8 cellular contexts compared by ENCODE assay signal in the genomic region with DNA sequence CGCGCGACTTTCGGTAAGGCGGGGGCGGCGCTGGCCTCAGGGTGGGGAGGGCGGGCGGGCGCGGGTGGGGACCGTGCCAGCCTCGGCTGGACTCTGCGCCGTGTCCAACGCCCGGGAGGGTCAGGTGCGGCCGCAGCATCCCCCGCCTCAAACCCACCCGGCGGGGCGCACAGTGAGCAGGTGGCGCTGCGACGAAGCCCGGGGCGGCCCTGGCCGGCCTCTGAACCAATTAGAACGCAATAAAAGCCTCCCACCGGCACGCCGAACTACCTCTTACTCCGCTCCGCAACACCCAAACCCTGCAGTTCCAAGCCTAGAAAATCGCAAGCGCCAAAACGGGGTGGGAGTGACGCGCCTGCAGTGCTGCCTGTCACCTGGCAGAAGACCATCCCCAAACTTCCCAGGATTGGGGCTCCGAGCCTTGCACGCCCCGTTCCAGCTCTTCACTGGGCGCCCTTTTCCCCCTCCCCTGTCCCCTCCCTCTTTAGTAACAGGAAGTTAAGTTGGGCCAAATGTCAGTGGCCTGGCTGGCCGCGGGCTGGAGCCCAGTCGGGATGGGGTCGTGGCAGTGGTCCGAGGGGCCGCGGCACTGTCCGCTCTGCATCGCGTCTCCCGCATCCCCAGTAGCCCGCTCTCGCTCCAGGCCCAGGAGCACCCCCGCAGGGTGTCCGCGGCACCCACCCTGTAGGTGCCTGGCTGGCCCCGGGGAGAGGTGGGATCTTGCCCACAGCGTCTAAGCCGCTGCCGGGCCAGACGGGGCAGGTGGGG. TPM values are rescaled to one million over a fixed set of nuclear protein-coding genes. Genes with fewer than 3 reads are reported as not detected.
DNase-seq lines count a peak whose midpoint lies in the region; ATAC-seq, FAIRE-seq and TF ChIP-seq lines count a peak whose summit lies in the region.

No MANE protein-coding gene starts in this region.

- POLR2A ChIA-PET in SK-N-SH (lab: Yijun Ruan, JAX): no interaction called here
- POLR2A ChIA-PET in HepG2 (lab: Yijun Ruan, JAX): interaction anchor here (1.1 kb wide), 1 partner anchor 44 kb away, joined by 3 read pairs; no protein-coding TSS in a partner anchor

- peak overlapping the region; percentile 51 for H3K27ac Mint-ChIP-seq in central memory CD8-positive, alpha-beta T cell (ENCODE audit: low read depth)

- H3K36me3 Mint-ChIP-seq in central memory CD8-positive, alpha-beta T cell (ENCODE audit: insufficient read depth): peaks cover 6% of the 10 kb centered on the region

- no peak overlapping the region for H2AFZ ChIP-seq in SK-N-SH (ENCODE audit: low read depth)
- H2AFZ ChIP-seq in HepG2 (ENCODE audit: low read length): no peak overlapping the region

- intact Hi-C loops in HepG2 (cut with micrococcal nuclease; ENCODE audit: unreplicated experiment): loop anchor here (10.0 kb wide), 1 partner anchor 56 kb away; no protein-coding TSS in a partner anchor

- H4K20me1 ChIP-seq in SK-N-SH (ENCODE audit: insufficient read depth) (peaks cover 30% of the 10 kb centered on the region), HepG2 (ENCODE audit: insufficient read depth, low read length) (no peaks in the 10 kb centered on the region)

- H3K4me1 ChIP-seq in SK-N-SH (ENCODE audit: control insufficient read depth in 1 of 2, insufficient read depth in 2 of 2, low read depth in 1 of 2, low read length in 1 of 2): peaks cover 0 to 10% of the 10 kb centered on the region in 2 experiments; a peak in 1 of 4 replicates
- peaks cover 27% of the 10 kb centered on the region for H3K4me1 ChIP-seq in HepG2 (ENCODE audit: insufficient read depth, low read length)

- H3F3A ChIP-seq in SK-N-SH (replicated peaks; ENCODE audit: insufficient read depth): peaks cover 9% of the 10 kb centered on the region

- CTCF ChIA-PET in SK-N-SH (lab: Yijun Ruan, JAX) (interaction anchor here (0.9 to 1.5 kb wide), 3 partner anchors 12 to 124 kb away, joined by 3 to 6 read pairs (median 3); no protein-coding TSS in a partner anchor), HepG2 (lab: Yijun Ruan, JAX; ENCODE audit: low intra/inter-chr PET ratio, low total read pairs) (interaction anchor here (1.3 kb wide), 1 partner anchor 125 kb away, joined by 3 read pairs; no protein-coding TSS in a partner anchor)

- BruUV-seq in HepG2 (replicated peaks; lab: Mats Ljungman, UMichigan): no TSS peak

- H3K27ac ChIP-seq in C4-2B (peak overlapping the region; percentile 59), SK-N-SH (ENCODE audit: low read depth in 2 of 2, low read length in 1 of 2) (peak overlapping the region in 1 of 2 experiments; percentile 85; a peak in 2 of 4 replicates), HepG2 (ENCODE audit: extremely low read length, insufficient read depth, low read length) (no peak overlapping the region)

- no peaks in the 10 kb centered on the region for H3K9me3 Mint-ChIP-seq in central memory CD8-positive, alpha-beta T cell

- H3K27me3 Mint-ChIP-seq in central memory CD8-positive, alpha-beta T cell: no peaks in the 10 kb centered on the region

- FAIRE-seq in HepG2 (lab: Jason Lieb, UNC): no peak

- H3K9me3 ChIP-seq in SK-N-SH (no peaks in the 10 kb centered on the region), HepG2 (ENCODE audit: low read length) (no peaks in the 10 kb centered on the region)

- 32% methylated on average over 21 of the region's 65 CpGs for WGBS in SK-N-SH (ENCODE audit: low lambda C conversion rate)
- WGBS in HepG2 (ENCODE audit: low lambda C conversion rate): 23% methylated on average over 27 of the region's 65 CpGs

- in situ Hi-C loops in HepG2 (cut with HindIII; ENCODE audit: extremely low pct_ligation_motif_present, low pct_unique_long_range_greater_than_20kb): loop anchor here (10.0 kb wide), 1 partner anchor 124 kb away; no protein-coding TSS in a partner anchor

- H3K9ac ChIP-seq in SK-N-SH (peak overlapping the region; percentile 97), HepG2 (ENCODE audit: insufficient read depth, low read depth, low read length) (no peak overlapping the region)

- H3K4me2 ChIP-seq in SK-N-SH (peak overlapping the region; percentile 93), HepG2 (ENCODE audit: low read depth, low read length) (peak overlapping the region; percentile 76)

- DNase-seq in SK-N-SH: peak; percentile 50
- no peak for DNase-seq in central memory CD8-positive, alpha-beta T cell (ENCODE audit: low spot score in 2 of 2)
- no peak for DNase-seq in HepG2 (ENCODE audit: low spot score)
- DNase-seq in stimulated activated naive CD4-positive, alpha-beta T cell treated with Interleukin-2 at 50 U/mL for 16 hours (lab: John Stamatoyannopoulos, UW): peak; percentile 30
- no peak for DNase-seq in ureter (ENCODE audit: low spot score)

- TF ChIP-seq RAD21 in SK-N-SH (IDR thresholded peaks at IDR 0.05; ENCODE audit: low read length) (no peak), HepG2 (CRISPR knock-in tag; IDR thresholded peaks at IDR 0.05) (no peak)

- H3K4me3 Mint-ChIP-seq in central memory CD8-positive, alpha-beta T cell: peak overlapping the region; percentile 77

- H3K36me3 ChIP-seq in SK-N-SH (replicated peaks in 1 of 2; ENCODE audit: control insufficient read depth in 1 of 2, insufficient read depth in 2 of 2, low read length in 1 of 2) (peaks cover 2 to 19% of the 10 kb centered on the region in 2 experiments), HepG2 (replicated peaks in 1 of 2; ENCODE audit: control insufficient read depth in 1 of 2, insufficient read depth in 2 of 2, low read length in 2 of 2) (no peaks in the 10 kb centered on the region)

- H3K27me3 ChIP-seq in SK-N-SH (ENCODE audit: insufficient read depth) (no peaks in the 10 kb centered on the region), HepG2 (ENCODE audit: control insufficient read depth in 1 of 2, insufficient read depth in 2 of 2, low read length in 2 of 2) (peaks cover 0 to 3% of the 10 kb centered on the region in 2 experiments; a peak in 2 of 5 replicates)

- H3K79me2 ChIP-seq in SK-N-SH (ENCODE audit: insufficient read depth): peaks cover 53% of the 10 kb centered on the region
- H3K79me2 ChIP-seq in HepG2 (ENCODE audit: insufficient read depth, low read length): no peaks in the 10 kb centered on the region

- H3K9me2 ChIP-seq in SK-N-SH: no peaks in the 10 kb centered on the region

- TF ChIP-seq EP300 in SK-N-SH (IDR thresholded peaks at IDR 0.05; ENCODE audit: borderline replicate concordance in 1 of 2, low read depth in 1 of 2, low read length in 1 of 2): no peak
- no peak for TF ChIP-seq EP300 in HepG2 (IDR thresholded peaks at IDR 0.05; ENCODE audit: low read depth in 2 of 2, low read length in 2 of 2)
- no peak for TF ChIP-seq EP300 in HepG2 (CRISPR knock-in tag; IDR thresholded peaks at IDR 0.05; ENCODE audit: borderline replicate concordance)

- TF ChIP-seq CTCF in C4-2B (conservative IDR thresholded peaks at IDR 0.05) (no peak), SK-N-SH (IDR thresholded peaks at IDR 0.05) (no peak), HepG2 (CRISPR knock-in tag; IDR thresholded peaks at IDR 0.05) (no peak)

- ATAC-seq in GM18873 (IDR thresholded peaks at IDR 0.05; ENCODE audit: low FRiP score, unreplicated experiment) (peak; percentile 25), HG03095 (IDR thresholded peaks at IDR 0.05; ENCODE audit: unreplicated experiment) (peak; percentile 9), HepG2 (no peak)
- peak; percentile 62 for ATAC-seq in central memory CD8-positive, alpha-beta T cell (replicated peaks; ENCODE audit: extremely low read depth, poor library complexity, severe bottlenecking)

- peak overlapping the region; percentile 66 to 77 for H3K4me3 ChIP-seq in SK-N-SH (ENCODE audit: low read depth in 2 of 2, low read length in 1 of 2)
- H3K4me3 ChIP-seq in HepG2 (replicated peaks in 1 of 3; ENCODE audit: insufficient read depth in 1 of 3, low read depth in 2 of 3, low read length in 3 of 3): peak overlapping the region; percentile 35 to 59 (median 55); a peak in 5 of 6 replicates

- TF ChIP-seq POLR2A in HepG2 (IDR thresholded peaks at IDR 0.05; ENCODE audit: insufficient read depth in 1 of 2, low read depth in 2 of 2, low read length in 2 of 2): no peak

- peaks cover 48% of the 10 kb centered on the region for H3K4me1 Mint-ChIP-seq in central memory CD8-positive, alpha-beta T cell

TF ChIP-seq in SK-N-SH, 30 proteins besides CTCF, POLR2A, EP300 and RAD21 (continues in another document):
- TF ChIP-seq RFX5 (IDR thresholded peaks at IDR 0.05; ENCODE audit: low read length): no peak
- no peak for TF ChIP-seq JUND (IDR thresholded peaks at IDR 0.05)
- 0 out of 2 replicates have a peak, but pooled peaks have one; percentile 16 for TF ChIP-seq ELF1 (IDR thresholded peaks at IDR 0.05)

TF ChIP-seq in HepG2, 621 proteins besides CTCF, POLR2A, EP300 and RAD21 (continues in another document):
- no peak for TF ChIP-seq ATRX (CRISPR knock-in tag; IDR thresholded peaks at IDR 0.05; ENCODE audit: borderline replicate concordance)
- TF ChIP-seq FOSL1 (CRISPR knock-in tag; IDR thresholded peaks at IDR 0.05; ENCODE audit: borderline replicate concordance): no peak
- TF ChIP-seq ZNF546 (CRISPR knock-in tag; conservative IDR thresholded peaks at IDR 0.05): no peak
- no peak for TF ChIP-seq RFX1 (IDR thresholded peaks at IDR 0.05)

RNA-seq across cellular contexts. Expression of a gene that starts 0.5 kb away (rescaled TPM):
- polyA plus RNA-seq in SK-N-SH (2012; rRNA removed) (54.6 and 67.9 TPM in 2 replicates), HepG2 (2011; rRNA removed) (0.59 and 0.78 TPM in 2 replicates)
- 38.0 and 41.1 TPM in 2 replicates for polyA plus RNA-seq in SK-N-SH (2012; cell fraction: cytosol; rRNA removed)
- 76.3 and 84.6 TPM in 2 replicates for polyA plus RNA-seq in SK-N-SH (2012; cell fraction: nucleus; rRNA removed)
- total RNA-seq in HepG2 (2016; rRNA removed; fragmentation: Illumina TruSeq; extraction: Trizol) (1.1 and 1.4 TPM in 2 replicates), ureter (215 TPM)
- total RNA-seq in HepG2 (2016; cell fraction: cytosol; rRNA removed; fragmentation: Illumina TruSeq; extraction: Trizol; ENCODE audit: low read depth): 0.18 and 0.51 TPM in 2 replicates
- total RNA-seq in HepG2 (2016; cell fraction: insoluble cytoplasmic fraction; rRNA removed; fragmentation: Illumina TruSeq; extraction: Trizol): 1.1 and 1.7 TPM in 2 replicates
- total RNA-seq in HepG2 (2016; cell fraction: membrane; rRNA removed; fragmentation: Illumina TruSeq; extraction: Trizol): 1.1 and 1.3 TPM in 2 replicates
- total RNA-seq in HepG2 (2016; cell fraction: nucleus; rRNA removed; fragmentation: Illumina TruSeq; extraction: Trizol): 1.6 and 3.7 TPM in 2 replicates
- polyA plus RNA-seq in HepG2 (2011; cell fraction: cytosol; rRNA removed): 0.46 and 0.50 TPM in 2 replicates
- 0.61 and 0.97 TPM in 2 replicates for polyA plus RNA-seq in HepG2 (2011; cell fraction: nucleus; rRNA removed)
- 0.48 and 1.6 TPM in 2 replicates for polyA plus RNA-seq in HepG2 (2012)
- polyA plus RNA-seq in HepG2 (2016; cell fraction: cytosol; fragmentation: Illumina TruSeq; extraction: Trizol; ENCODE audit: low read depth): 0.29 and 0.53 TPM in 2 replicates
- polyA plus RNA-seq in HepG2 (2016; cell fraction: insoluble cytoplasmic fraction; fragmentation: Illumina TruSeq; extraction: Trizol; ENCODE audit: low read depth): 0.73 and 1.3 TPM in 2 replicates
- 0.34 and 0.39 TPM in 2 replicates for polyA plus RNA-seq in HepG2 (2016; cell fraction: membrane; fragmentation: Illumina TruSeq; extraction: Trizol; ENCODE audit: low read depth)
- 1.2 and 2.1 TPM in 2 replicates for polyA plus RNA-seq in HepG2 (2016; cell fraction: nucleus; fragmentation: Illumina TruSeq; extraction: Trizol; ENCODE audit: insufficient read depth, low read depth)
- polyA minus RNA-seq in HepG2 (2011; rRNA and poly(A)+ RNA removed; ENCODE audit: low replicate concordance): 1.6 and 8.6 TPM in 2 replicates
- 0.70 and 2.7 TPM in 2 replicates for polyA minus RNA-seq in HepG2 (2011; cell fraction: cytosol; rRNA and poly(A)+ RNA removed)
- 2.4 and 3.5 TPM in 2 replicates for polyA minus RNA-seq in HepG2 (2011; cell fraction: nucleus; rRNA and poly(A)+ RNA removed)

Comparison
In these comparisons a context has a peak if more than half of its experiments do, and no peak if none do; other contexts are left out.
1. DNase-seq: peak in SK-N-SH (single experiment) and stimulated activated naive CD4-positive, alpha-beta T cell treated with Interleukin-2 at 50 U/mL for 16 hours (single experiment); none in central memory CD8-positive, alpha-beta T cell (0 of 2), HepG2 (single experiment) and ureter (single experiment).
2. RNA of a gene that starts 0.5 kb away (total RNA-seq): 215 TPM in ureter (single experiment); 0.18 to 3.7 TPM in HepG2; every median in the first group is over 10 times any median in the second.